ENCODE assay signal across 10 cellular contexts in genomic region chr19:18650468-18651001, GRCh38. TPM values are rescaled to one million over a fixed set of nuclear protein-coding genes. Genes with fewer than 3 reads are reported as not detected.
DNase-seq lines count a peak whose midpoint lies in the region; ATAC-seq, FAIRE-seq and TF ChIP-seq lines count a peak whose summit lies in the region.
"Had no signal": no experiment of that assay in that cellular context is flagged by ENCODE, and none has a peak within 500 bp of the region (broad histone marks: within the 10 kb centered on the region; RNA-seq: fewer than 3 reads in every experiment).

No MANE protein-coding gene starts in this region.

- no TSS peak for BruUV-seq in Calu3 (replicated peaks; lab: Mats Ljungman, UMichigan)

- DNase-seq in natural killer cell, result no peak
- no peak for DNase-seq in natural killer cell treated with Interleukin-12 subunit alpha and Interleukin-12 subunit beta and Interleukin-15 and Interleukin-18, amount 100 ng/mL, for 72 hours (ENCODE audit: low spot score)
- DNase-seq in neural crest cell (ENCODE audit: low read depth, low spot score), result no peak
- no peak for DNase-seq in urothelium cell line (ENCODE audit: low spot score)
- DNase-seq in Calu3, result no peak
- DNase-seq in NCI-H1694 (lab: John Stamatoyannopoulos, UW), result no peak
- DNase-seq in NCI-H187 (lab: John Stamatoyannopoulos, UW), result no peak
- DNase-seq: WERI-Rb-1 had no signal

- peak overlapping the region in 1 of 2 donors; percentile 37 for H3K4me3 ChIP-seq in gastroesophageal sphincter

- H3K36me3 Mint-ChIP-seq in natural killer cell (no peaks in the 10 kb centered on the region), neural crest cell (ENCODE audit: low read depth) (no peaks in the 10 kb centered on the region), Calu3 (ENCODE audit: insufficient read depth, unreplicated experiment) (peaks cover 4% of the 10 kb centered on the region)
- no peaks in the 10 kb centered on the region for H3K36me3 Mint-ChIP-seq in natural killer cell treated with Interleukin-12 subunit alpha and Interleukin-12 subunit beta and Interleukin-15 and Interleukin-18, amount 100 ng/mL, for 72 hours

- H3K9me3 Mint-ChIP-seq in natural killer cell (peaks cover 0 to 4% of the 10 kb centered on the region in 2 donors), neural crest cell (no peaks in the 10 kb centered on the region), Calu3 (ENCODE audit: low read depth, unreplicated experiment) (no peaks in the 10 kb centered on the region)
- no peaks in the 10 kb centered on the region for H3K9me3 Mint-ChIP-seq in natural killer cell treated with Interleukin-12 subunit alpha and Interleukin-12 subunit beta and Interleukin-15 and Interleukin-18, amount 100 ng/mL, for 72 hours

- ATAC-seq in natural killer cell (no peak), gastroesophageal sphincter (peak; percentile 89)
- ATAC-seq in natural killer cell treated with Interleukin-12 subunit alpha and Interleukin-12 subunit beta and Interleukin-15 and Interleukin-18, amount 100 ng/mL, for 72 hours, result no peak

- WGBS in gastroesophageal sphincter (ENCODE audit: low coverage in 1 of 2), 2 donors, result 11 to 14% methylated on average over 4 to 10 of the region's 33 CpGs

- no peaks in the 10 kb centered on the region for H3K27me3 ChIP-seq in gastroesophageal sphincter

- peak overlapping the region; percentile 79 to 98 (median 90) for H3K27ac ChIP-seq in gastroesophageal sphincter
- H3K27ac ChIP-seq: WERI-Rb-1 had no signal

- no peak for TF ChIP-seq POLR2A in gastroesophageal sphincter (IDR thresholded peaks at IDR 0.05)

- H3K4me3 Mint-ChIP-seq in natural killer cell, result peak overlapping the region; percentile 13
- H3K4me3 Mint-ChIP-seq in natural killer cell treated with Interleukin-12 subunit alpha and Interleukin-12 subunit beta and Interleukin-15 and Interleukin-18, amount 100 ng/mL, for 72 hours, result no peak overlapping the region
- peak overlapping the region; percentile 57 for H3K4me3 Mint-ChIP-seq in neural crest cell
- H3K4me3 Mint-ChIP-seq in Calu3 (ENCODE audit: low read depth, unreplicated experiment), result no peak overlapping the region

- intact Hi-C loops in natural killer cell (cut with micrococcal nuclease), result no loop called here
- intact Hi-C loops in Calu3 (cut with micrococcal nuclease; ENCODE audit: unreplicated experiment), result no loop called here

- H3K27me3 Mint-ChIP-seq in natural killer cell (ENCODE audit: low read depth in 2 of 2), result no peaks in the 10 kb centered on the region
- no peaks in the 10 kb centered on the region for H3K27me3 Mint-ChIP-seq in natural killer cell treated with Interleukin-12 subunit alpha and Interleukin-12 subunit beta and Interleukin-15 and Interleukin-18, amount 100 ng/mL, for 72 hours
- no peaks in the 10 kb centered on the region for H3K27me3 Mint-ChIP-seq in neural crest cell (ENCODE audit: low read depth)
- no peaks in the 10 kb centered on the region for H3K27me3 Mint-ChIP-seq in Calu3 (ENCODE audit: unreplicated experiment)

- H3K36me3 ChIP-seq in gastroesophageal sphincter, result no peaks in the 10 kb centered on the region
- H3K36me3 ChIP-seq: WERI-Rb-1 had no signal

- TF ChIP-seq EP300 in gastroesophageal sphincter (IDR thresholded peaks at IDR 0.05), result no peak

- H3K9me3 ChIP-seq in gastroesophageal sphincter, result no peaks in the 10 kb centered on the region

- peaks cover 17 to 49% of the 10 kb centered on the region in 2 donors for H3K4me1 Mint-ChIP-seq in natural killer cell
- peaks cover 22 to 31% of the 10 kb centered on the region in 2 donors for H3K4me1 Mint-ChIP-seq in natural killer cell treated with Interleukin-12 subunit alpha and Interleukin-12 subunit beta and Interleukin-15 and Interleukin-18, amount 100 ng/mL, for 72 hours (ENCODE audit: low read depth in 2 of 2)
- peaks cover 51% of the 10 kb centered on the region for H3K4me1 Mint-ChIP-seq in neural crest cell
- H3K4me1 Mint-ChIP-seq in Calu3 (ENCODE audit: low read depth, unreplicated experiment), result no peaks in the 10 kb centered on the region

- FAIRE-seq in urothelium cell line (lab: Jason Lieb, UNC), result no peak
- FAIRE-seq: A204.1 had no signal

- TF ChIP-seq CTCF in natural killer cell (IDR thresholded peaks at IDR 0.05), result no peak
- peak in 1 of 4 experiments; percentile 18 for TF ChIP-seq CTCF in gastroesophageal sphincter (IDR thresholded peaks at IDR 0.05)
- no peak for TF ChIP-seq CTCF in neural crest cell (conservative IDR thresholded peaks at IDR 0.05)
- no peak for TF ChIP-seq CTCF in Calu3 (IDR thresholded peaks at IDR 0.05; ENCODE audit: unreplicated experiment)

- peaks cover 2 to 84% (median 42%) of the 10 kb centered on the region in 3 donors for H3K4me1 ChIP-seq in gastroesophageal sphincter

- peak overlapping the region in 1 of 2 donors; percentile 86 for H3K27ac Mint-ChIP-seq in natural killer cell
- no peak overlapping the region for H3K27ac Mint-ChIP-seq in natural killer cell treated with Interleukin-12 subunit alpha and Interleukin-12 subunit beta and Interleukin-15 and Interleukin-18, amount 100 ng/mL, for 72 hours
- no peak overlapping the region for H3K27ac Mint-ChIP-seq in neural crest cell (ENCODE audit: unreplicated experiment)
- H3K27ac Mint-ChIP-seq in Calu3 (ENCODE audit: unreplicated experiment), result no peak overlapping the region

- CTCF ChIA-PET in Calu3 (lab: Charles Lee), result no interaction called here

RNA-seq across cellular contexts. Expression of gene KLHL26, which starts 13.7 kb away (rescaled TPM):
- 10 to 100 TPM in 1 of 3 donors, 1 to 10 TPM in 2; 8.0 to 11.5 (median 9.6) TPM for total RNA-seq in natural killer cell
- 10 to 100 TPM; 11.6 to 18.3 TPM for total RNA-seq in natural killer cell treated with Interleukin-12 subunit alpha and Interleukin-12 subunit beta and Interleukin-15 and Interleukin-18, amount 100 ng/mL, for 72 hours
- 10 to 100 TPM; 12.9 to 19.0 (median 14.6) TPM for total RNA-seq in gastroesophageal sphincter
- total RNA-seq in neural crest cell, result 11.1 and 12.3 TPM in 2 replicates
- 7.2 and 7.5 TPM in 2 replicates for total RNA-seq in Calu3 (2022)

RNA-seq across cellular contexts. Expression of gene CRTC1, which starts 32.9 kb away (rescaled TPM):
- total RNA-seq in natural killer cell, result 10 to 100 TPM; 14.1 to 17.0 (median 14.3) TPM
- total RNA-seq in natural killer cell treated with Interleukin-12 subunit alpha and Interleukin-12 subunit beta and Interleukin-15 and Interleukin-18, amount 100 ng/mL, for 72 hours, result 1 to 10 TPM; 7.6 to 9.3 TPM
- total RNA-seq in gastroesophageal sphincter, result 1 to 10 TPM; 3.8 to 8.9 (median 6.3) TPM
- 24.1 and 25.2 TPM in 2 replicates for total RNA-seq in neural crest cell
- total RNA-seq in Calu3 (2022), result 8.5 and 9.4 TPM in 2 replicates

RNA-seq across cellular contexts. Expression of gene TMEM59L, which starts 37.9 kb away (rescaled TPM):
- not detected for total RNA-seq in natural killer cell
- not detected for total RNA-seq in natural killer cell treated with Interleukin-12 subunit alpha and Interleukin-12 subunit beta and Interleukin-15 and Interleukin-18, amount 100 ng/mL, for 72 hours
- 1 to 10 TPM in 3 of 4 donors, under 1 TPM in 1; 0.96 to 4.0 (median 2.0) TPM for total RNA-seq in gastroesophageal sphincter
- 6.4 and 6.5 TPM in 2 replicates for total RNA-seq in neural crest cell
- 0.71 TPM in 1 of 2 replicates, not detected in the other for total RNA-seq in Calu3 (2022)

RNA-seq across cellular contexts. Expression of gene CRLF1, which starts 43.9 kb away (rescaled TPM):
- not detected for total RNA-seq in natural killer cell
- total RNA-seq in natural killer cell treated with Interleukin-12 subunit alpha and Interleukin-12 subunit beta and Interleukin-15 and Interleukin-18, amount 100 ng/mL, for 72 hours, result not detected
- 10 to 100 TPM; 10.9 to 67.4 (median 42.7) TPM for total RNA-seq in gastroesophageal sphincter
- 0.68 and 1.5 TPM in 2 replicates for total RNA-seq in neural crest cell
- total RNA-seq in Calu3 (2022), result 1.1 TPM in 1 of 2 replicates, not detected in the other

Comparison
In these comparisons a context has a peak if more than half of its experiments do, and no peak if none do; other contexts are left out.
1. H3K4me3 Mint-ChIP-seq: peak in natural killer cell (single experiment) and neural crest cell (single experiment); none in natural killer cell treated with Interleukin-12 subunit alpha and Interleukin-12 subunit beta and Interleukin-15 and Interleukin-18, amount 100 ng/mL, for 72 hours (single experiment) and Calu3 (single experiment).